In genomic region chr4:112329672-112330372, GRCh38 we compare ENCODE assay signal across 19 cellular contexts.
"Had no signal": no experiment of that assay in that cellular context is flagged by ENCODE, and none has a peak within 500 bp of the region (broad histone marks: within the 10 kb centered on the region; RNA-seq: fewer than 3 reads in every experiment).

No MANE protein-coding gene starts in this region.

- H3K27ac ChIP-seq: colonic mucosa, esophagus muscularis mucosa, transverse colon, vagina, WERI-Rb-1 had no signal

- H3K9me3 ChIP-seq: colonic mucosa, esophagus muscularis mucosa, mucosa of descending colon, transverse colon, vagina had no signal

- H3K4me1 ChIP-seq: colonic mucosa, esophagus muscularis mucosa, transverse colon, vagina had no signal

- H3K36me3 ChIP-seq: colonic mucosa, transverse colon, vagina, WERI-Rb-1 had no signal

- H3K4me3 Mint-ChIP-seq: activated naive CD8-positive, alpha-beta T cell treated with anti-CD3 and anti-CD28 coated beads, Interleukin-2, amount 10 ng/mL, durations not matched to agents 7 days and 5 days; activated T-helper 17 cell treated with anti-CD3 and anti-CD28 coated beads, Interleukin-2, amount 50 U/mL, for 72 hours; nephron progenitor cell; stimulated activated naive B cell treated with anti-CD40 and anti-IgM and Interleukin-4, amounts not matched to agents 10 μg/mL and 1 μg/mL and 100 μg/mL, for 72 hours had no signal

- H3K27ac Mint-ChIP-seq: activated naive CD8-positive, alpha-beta T cell treated with anti-CD3 and anti-CD28 coated beads, Interleukin-2, amount 10 ng/mL, durations not matched to agents 7 days and 5 days; activated T-helper 17 cell treated with anti-CD3 and anti-CD28 coated beads, Interleukin-2, amount 50 U/mL, for 72 hours; nephron progenitor cell; stimulated activated naive B cell treated with anti-CD40 and anti-IgM and Interleukin-4, amounts not matched to agents 10 μg/mL and 1 μg/mL and 100 μg/mL, for 72 hours had no signal

- H3K27me3 Mint-ChIP-seq: activated naive CD8-positive, alpha-beta T cell treated with anti-CD3 and anti-CD28 coated beads, Interleukin-2, amount 10 ng/mL, durations not matched to agents 7 days and 5 days; activated T-helper 17 cell treated with anti-CD3 and anti-CD28 coated beads, Interleukin-2, amount 50 U/mL, for 72 hours; stimulated activated naive B cell treated with anti-CD40 and anti-IgM and Interleukin-4, amounts not matched to agents 10 μg/mL and 1 μg/mL and 100 μg/mL, for 72 hours had no signal

- H3K4me1 Mint-ChIP-seq: activated T-helper 17 cell treated with anti-CD3 and anti-CD28 coated beads, Interleukin-2, amount 50 U/mL, for 72 hours had no signal

- H3K4me3 ChIP-seq: colonic mucosa, esophagus muscularis mucosa, mucosa of descending colon, transverse colon, vagina had no signal

- H3K27me3 ChIP-seq: colonic mucosa, esophagus muscularis mucosa, transverse colon, vagina had no signal

- DNase-seq: activated CD4-positive, alpha-beta T cell treated with anti-CD3 and anti-CD28 coated beads for 1 hour; activated naive CD8-positive, alpha-beta T cell treated with anti-CD3 and anti-CD28 coated beads, Interleukin-2, amount 10 ng/mL, durations not matched to agents 7 days and 5 days; activated T-cell treated with anti-CD3 and anti-CD28 coated beads, Interleukin-2, amount 50 U/mL, for 1 hour; amniotic stem cell; colonic mucosa; hippocampal formation; mesenchymal stem cell; mucosa of descending colon; nephron progenitor cell; nucleus accumbens; small intestine; stimulated activated CD4-positive, alpha-beta T cell treated with anti-CD3 and anti-CD28 coated beads, Interleukin-15, amount 100 ng/mL, for 24 hours; stimulated activated naive B cell treated with anti-CD40 and anti-IgM and Interleukin-4, amounts not matched to agents 10 μg/mL and 1 μg/mL and 100 μg/mL, for 72 hours; T-helper 2 cell; transverse colon; WERI-Rb-1 had no signal

- H3K9me3 Mint-ChIP-seq: activated naive CD8-positive, alpha-beta T cell treated with anti-CD3 and anti-CD28 coated beads, Interleukin-2, amount 10 ng/mL, durations not matched to agents 7 days and 5 days; activated T-helper 17 cell treated with anti-CD3 and anti-CD28 coated beads, Interleukin-2, amount 50 U/mL, for 72 hours; nephron progenitor cell; stimulated activated naive B cell treated with anti-CD40 and anti-IgM and Interleukin-4, amounts not matched to agents 10 μg/mL and 1 μg/mL and 100 μg/mL, for 72 hours had no signal
